Comparison of ENCODE assay signal across 8 cellular contexts in the genomic region with DNA sequence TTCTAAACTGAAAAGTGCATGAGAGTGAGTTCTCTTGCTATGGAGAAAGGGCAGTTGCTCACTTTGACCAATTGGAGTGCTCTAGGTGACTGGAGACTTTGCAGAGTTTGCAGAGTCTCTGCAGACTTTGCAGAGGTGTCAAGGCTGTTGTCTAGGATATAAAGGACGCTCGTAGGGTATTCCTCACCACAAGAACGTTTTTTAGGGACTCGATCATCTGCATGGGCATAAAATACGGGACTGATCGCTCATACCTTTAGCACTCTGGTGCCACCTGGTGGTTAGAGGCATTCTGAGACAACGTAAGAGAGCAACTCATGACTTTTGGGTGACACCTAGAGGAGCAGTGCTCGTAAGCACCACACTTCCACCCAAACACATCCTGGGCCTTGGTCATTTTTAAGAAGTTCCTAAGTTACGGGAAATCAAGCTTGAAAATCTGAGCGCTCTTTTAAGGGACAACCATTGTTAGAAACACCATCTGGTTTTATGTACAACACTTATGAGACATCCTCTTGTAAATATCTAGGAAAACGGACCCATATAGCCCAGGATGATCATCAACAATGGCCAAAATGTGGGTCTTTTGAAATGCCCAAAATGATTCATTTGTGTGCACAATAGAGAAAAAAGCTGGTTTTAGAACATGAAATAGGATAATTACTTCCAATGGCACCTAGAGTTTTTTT. TPM values are rescaled to one million over a fixed set of nuclear protein-coding genes. Genes with fewer than 3 reads are reported as not detected.
DNase-seq lines count a peak whose midpoint lies in the region; ATAC-seq, FAIRE-seq and TF ChIP-seq lines count a peak whose summit lies in the region.

No MANE protein-coding gene starts in this region.

- peak; percentile 84 for ATAC-seq in GM21786 (IDR thresholded peaks at IDR 0.05; ENCODE audit: unreplicated experiment)

- H3K27ac ChIP-seq in SJCRH30 (no peak overlapping the region), testis (no peak overlapping the region)

- H3K9me3 ChIP-seq in SJCRH30 (replicated peaks) (no peaks in the 10 kb centered on the region), testis (no peaks in the 10 kb centered on the region)

- H3K36me3 Mint-ChIP-seq in osteocyte (ENCODE audit: unreplicated experiment), result no peaks in the 10 kb centered on the region

- peaks cover 33% of the 10 kb centered on the region for H3K27me3 Mint-ChIP-seq in osteocyte (ENCODE audit: unreplicated experiment)

- TF ChIP-seq CTCF in osteocyte (IDR thresholded peaks at IDR 0.05) (peak; percentile 100), testis (IDR thresholded peaks at IDR 0.05) (peak; percentile 91 to 96 (median 95))

- no peaks in the 10 kb centered on the region for H3K4me1 Mint-ChIP-seq in osteocyte (ENCODE audit: unreplicated experiment)

- no peaks in the 10 kb centered on the region for H3K27me3 ChIP-seq in SJCRH30
- H3K27me3 ChIP-seq in testis, result no peaks in the 10 kb centered on the region

- intact Hi-C loops in testis (cut with DNase I; ENCODE audit: low total_unique reads), result loop anchor here (5.0 kb wide), 1 partner anchor 137 kb away; a partner anchor contains a TSS

- H3K4me1 ChIP-seq in SJCRH30 (no peaks in the 10 kb centered on the region), testis (peaks cover 4% of the 10 kb centered on the region)

- 14 to 15% methylated on average over 11 of the region's 11 CpGs for WGBS in testis, 2 donors

- H3K9me3 Mint-ChIP-seq in osteocyte (ENCODE audit: unreplicated experiment), result no peaks in the 10 kb centered on the region

- H3K4me3 Mint-ChIP-seq in osteocyte (ENCODE audit: unreplicated experiment), result peak overlapping the region; percentile 34

- H3K36me3 ChIP-seq in SJCRH30 (no peaks in the 10 kb centered on the region), testis (ENCODE audit: low read depth, missing control alignments) (no peaks in the 10 kb centered on the region)

- peak; percentile 86 for DNase-seq in COLO668 (lab: John Stamatoyannopoulos, UW; ENCODE audit: unreplicated experiment)
- DNase-seq in NAMALWA (ENCODE audit: low spot score), result peak; percentile 87
- DNase-seq in SJCRH30, result peak; percentile 83 to 93
- peak; percentile 73 for DNase-seq in activated effector memory CD4-positive, alpha-beta T cell treated with Interleukin-2 at 50 U/mL for 16 hours
- peak; percentile 42 to 64 for DNase-seq in frontal cortex (ENCODE audit: low spot score in 2 of 2)
- DNase-seq in osteocyte (ENCODE audit: extremely low spot score, unreplicated experiment), result peak; percentile 93
- DNase-seq in testis, result peak; percentile 98

- peak; percentile 56 for FAIRE-seq in frontal cortex (lab: Jason Lieb, UNC)

- TF ChIP-seq POLR2A in testis (IDR thresholded peaks at IDR 0.05), result no peak

- H3K27ac Mint-ChIP-seq in osteocyte (ENCODE audit: unreplicated experiment), result no peak overlapping the region

- H3K4me3 ChIP-seq in SJCRH30 (no peak overlapping the region), testis (no peak overlapping the region)

RNA-seq across cellular contexts. Expression of a gene that starts 51.6 kb away (rescaled TPM):
- total RNA-seq in SJCRH30 (2014; rRNA removed; shearing (Covaris generic)), result not detected in 2 replicates
- not detected for total RNA-seq in frontal cortex
- not detected in 2 replicates for total RNA-seq in osteocyte
- under 1 TPM; 0.06 to 0.16 TPM for total RNA-seq in testis
- 0.34 TPM for polyA plus RNA-seq in testis (ENCODE audit: insufficient read depth, low read depth, low replicate concordance)
